Comparison of ENCODE assay signal across 8 cellular contexts in genomic region chr6:56314683-56315523, GRCh38.
DNase-seq lines count a peak whose midpoint lies in the region; ATAC-seq and TF ChIP-seq lines count a peak whose summit lies in the region.

No MANE protein-coding gene starts in this region.

- H3K36me3 ChIP-seq in heart right ventricle, result no peaks in the 10 kb centered on the region

- H3K4me3 ChIP-seq in heart right ventricle (no peak overlapping the region), fibroblast of pulmonary artery (replicated peaks; ENCODE audit: low read depth, low read length) (no peak overlapping the region)

- ATAC-seq in heart right ventricle (no peak), Right ventricle myocardium superior (ENCODE audit: poor library complexity) (no peak), HG03159 (IDR thresholded peaks at IDR 0.05; ENCODE audit: unreplicated experiment) (peak; percentile 50), HG02588 (IDR thresholded peaks at IDR 0.05; ENCODE audit: unreplicated experiment) (no peak)

- H3K4me1 ChIP-seq in heart right ventricle, result peaks cover 0 to 6% (median 0%) of the 10 kb centered on the region in 9 donors

- H3K9me3 ChIP-seq in heart right ventricle, result no peaks in the 10 kb centered on the region

- 57% methylated on average over 11 of the region's 11 CpGs for WGBS in heart right ventricle, 2 donors

- H3K27me3 ChIP-seq in heart right ventricle, result no peaks in the 10 kb centered on the region

- intact Hi-C loops in heart right ventricle (cut with DNase I), result no loop called here
- intact Hi-C loops in Right ventricle myocardium superior (cut with DNase I), result no loop called here

- DNase-seq in heart right ventricle (no peak), Right ventricle myocardium superior (no peak), RPMI8226 (peak; percentile 48), fibroblast of pulmonary artery (ENCODE audit: low read depth) (peak; percentile 70), superior temporal gyrus (ENCODE audit: extremely low spot score) (peak; percentile 77), GOT3 (lab: John Stamatoyannopoulos, UW) (no peak)

- TF ChIP-seq CTCF in heart right ventricle (IDR thresholded peaks at IDR 0.05) (peak; percentile 50 to 75 (median 68)), fibroblast of pulmonary artery (IDR thresholded peaks at IDR 0.05; ENCODE audit: low read length, missing control alignments) (peak; percentile 96)

- no peak overlapping the region for H3K27ac ChIP-seq in heart right ventricle

Comparison
In these comparisons a context has a peak if more than half of its experiments do, and no peak if none do; other contexts are left out.
1. DNase-seq: peak in RPMI8226 (single experiment), fibroblast of pulmonary artery (single experiment) and superior temporal gyrus (single experiment); none in heart right ventricle (0 of 2), Right ventricle myocardium superior (single experiment) and GOT3 (single experiment).